Comparison of ENCODE assay signal across 12 cellular contexts in genomic region chr5:108384741-108385140, GRCh38.
"Had no signal": no experiment of that assay in that cellular context is flagged by ENCODE, and none has a peak within 500 bp of the region (broad histone marks: within the 10 kb centered on the region; RNA-seq: fewer than 3 reads in every experiment).

No MANE protein-coding gene starts in this region.

- H3K27me3 ChIP-seq: colonic mucosa, ovary, right lobe of liver had no signal

- H3K4me3 Mint-ChIP-seq: nephron progenitor cell had no signal

- H3K9me3 Mint-ChIP-seq: nephron progenitor cell had no signal

- H3K9me3 ChIP-seq: colonic mucosa, ovary, right lobe of liver had no signal

- ATAC-seq: activated CD4-positive, CD25-positive, alpha-beta regulatory T cell treated with anti-CD3 and anti-CD28 coated beads, Interleukin-2, amount 50 U/mL, for 24 hours; esophagus mucosa; right lobe of liver had no signal

- H3K27ac ChIP-seq: colonic mucosa, ovary, right lobe of liver had no signal

- H3K4me1 ChIP-seq: colonic mucosa had no signal

- DNase-seq: activated naive CD4-positive, alpha-beta T cell treated with anti-CD3 and anti-CD28 coated beads, Interleukin-2, amount 50 U/mL, for 16 hours; activated T-cell treated with anti-CD3 and anti-CD28 coated beads for 4 hours; amniotic stem cell; caudate nucleus; colonic mucosa; nephron progenitor cell; ovary; right lobe of liver; T1000 had no signal

- H3K4me3 ChIP-seq: colonic mucosa, lung, ovary, right lobe of liver had no signal

- H3K36me3 ChIP-seq: colonic mucosa, ovary, right lobe of liver had no signal

- H3K27ac Mint-ChIP-seq: nephron progenitor cell had no signal
